In the genomic region with DNA sequence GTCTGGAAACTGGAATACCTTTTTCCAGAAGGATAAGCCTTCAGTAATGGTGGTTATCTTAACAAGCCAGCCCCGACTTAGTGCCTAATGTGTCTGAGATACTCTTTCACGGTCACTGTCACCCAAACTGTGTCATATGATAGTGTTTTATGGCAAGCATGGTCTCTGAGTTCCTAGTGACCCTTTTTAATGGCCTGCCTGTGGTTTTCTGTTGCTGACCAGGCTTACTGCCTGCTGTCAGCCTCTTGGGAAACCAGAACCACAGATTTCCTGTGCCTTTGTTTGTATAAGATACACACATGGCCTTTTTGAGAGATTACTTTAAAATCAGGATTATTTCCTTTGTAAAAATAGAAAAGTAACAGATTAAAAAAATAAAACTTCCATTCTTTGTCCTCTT, we compare ENCODE assay signal across 10 cellular contexts. TPM values are rescaled to one million over a fixed set of nuclear protein-coding genes. Genes with fewer than 3 reads are reported as not detected.
DNase-seq lines count a peak whose midpoint lies in the region; ATAC-seq and TF ChIP-seq lines count a peak whose summit lies in the region.
"Had no signal": no experiment of that assay in that cellular context is flagged by ENCODE, and none has a peak within 500 bp of the region (broad histone marks: within the 10 kb centered on the region; RNA-seq: fewer than 3 reads in every experiment).

No MANE protein-coding gene starts in this region.

- H3K36me3 ChIP-seq in brain microvascular endothelial cell (replicated peaks) = no peaks in the 10 kb centered on the region
- H3K36me3 ChIP-seq: cardiac muscle cell had no signal

- no peaks in the 10 kb centered on the region for H3K9me3 Mint-ChIP-seq in naive thymus-derived CD8-positive, alpha-beta T cell
- H3K9me3 Mint-ChIP-seq in activated CD4-positive, alpha-beta T cell treated with anti-CD3 and anti-CD28 coated beads for 36 hours (ENCODE audit: low read depth) = no peaks in the 10 kb centered on the region
- H3K9me3 Mint-ChIP-seq: T-cell had no signal

- POLR2A ChIA-PET in naive thymus-derived CD8-positive, alpha-beta T cell (lab: Charles Lee) = no interaction called here
- POLR2A ChIA-PET in activated CD4-positive, alpha-beta T cell treated with anti-CD3 and anti-CD28 coated beads for 36 hours (lab: Charles Lee) = no interaction called here

- peak overlapping the region; percentile 16 for H3K27ac ChIP-seq in brain microvascular endothelial cell
- H3K27ac ChIP-seq: cardiac muscle cell had no signal

- DNase-seq in ELR (ENCODE audit: low read depth) (peak; percentile 61), KBM-7 (peak; percentile 84), brain microvascular endothelial cell (peak; percentile 78), epidermal melanocyte (ENCODE audit: insufficient read length, low spot score) (no peak), superior temporal gyrus (ENCODE audit: extremely low spot score) (no peak)
- no peak for DNase-seq in naive thymus-derived CD8-positive, alpha-beta T cell
- no peak for DNase-seq in activated naive CD4-positive, alpha-beta T cell treated with Interleukin-2 at 50 U/mL for 16 hours
- no peak for DNase-seq in activated CD4-positive, alpha-beta T cell treated with anti-CD3 and anti-CD28 coated beads for 36 hours

- no peak for TF ChIP-seq CTCF in brain microvascular endothelial cell (IDR thresholded peaks at IDR 0.05; ENCODE audit: low read depth, low read length, missing control alignments)

- peaks cover 3 to 63% (median 22%) of the 10 kb centered on the region in 3 donors for H3K36me3 Mint-ChIP-seq in naive thymus-derived CD8-positive, alpha-beta T cell
- H3K36me3 Mint-ChIP-seq in activated CD4-positive, alpha-beta T cell treated with anti-CD3 and anti-CD28 coated beads for 36 hours (ENCODE audit: low read depth) = peaks cover 9% of the 10 kb centered on the region

- H3K27me3 Mint-ChIP-seq in naive thymus-derived CD8-positive, alpha-beta T cell = no peaks in the 10 kb centered on the region
- H3K27me3 Mint-ChIP-seq in activated CD4-positive, alpha-beta T cell treated with anti-CD3 and anti-CD28 coated beads for 36 hours = no peaks in the 10 kb centered on the region
- H3K27me3 Mint-ChIP-seq: T-cell had no signal

- intact Hi-C loops in activated CD4-positive, alpha-beta T cell treated with anti-CD3 and anti-CD28 coated beads for 36 hours (cut with DNase I, micrococcal nuclease) = loop anchor here in 1 of 2 experiments (2.0 kb wide), 1 partner anchor 15 kb away; no protein-coding TSS in a partner anchor

- no peak overlapping the region for H3K4me3 ChIP-seq in brain microvascular endothelial cell (ENCODE audit: low read depth, low read length)
- H3K4me3 ChIP-seq: cardiac muscle cell had no signal

- CTCF ChIA-PET in activated CD4-positive, alpha-beta T cell treated with anti-CD3 and anti-CD28 coated beads for 36 hours (lab: Charles Lee) = no interaction called here

- ATAC-seq in naive thymus-derived CD8-positive, alpha-beta T cell = no peak
- no peak for ATAC-seq in activated CD4-positive, alpha-beta T cell treated with anti-CD3 and anti-CD28 coated beads for 36 hours

- H3K4me1 Mint-ChIP-seq in naive thymus-derived CD8-positive, alpha-beta T cell = peaks cover 4 to 23% (median 13%) of the 10 kb centered on the region in 4 donors
- H3K4me1 Mint-ChIP-seq in activated CD4-positive, alpha-beta T cell treated with anti-CD3 and anti-CD28 coated beads for 36 hours = peaks cover 8% of the 10 kb centered on the region

- in situ Hi-C loops in KBM-7 (cut with MboI; ENCODE audit: low pct_unique_long_range_greater_than_20kb, low sequenced_read_pairs) (no loop called here), brain microvascular endothelial cell (cut with HindIII; ENCODE audit: low pct_ligation_motif_present, low sequenced_read_pairs) (no loop called here)

- no peaks in the 10 kb centered on the region for H3K27me3 ChIP-seq in brain microvascular endothelial cell (replicated peaks)
- H3K27me3 ChIP-seq: cardiac muscle cell had no signal

- H3K4me3 Mint-ChIP-seq in naive thymus-derived CD8-positive, alpha-beta T cell = peak overlapping the region in 1 of 10 donors; percentile 15
- no peak overlapping the region for H3K4me3 Mint-ChIP-seq in activated CD4-positive, alpha-beta T cell treated with anti-CD3 and anti-CD28 coated beads for 36 hours
- H3K4me3 Mint-ChIP-seq: T-cell had no signal

- H3K27ac Mint-ChIP-seq in naive thymus-derived CD8-positive, alpha-beta T cell = peak overlapping the region in 6 of 10 donors; percentile 36 to 80 (median 44)
- no peak overlapping the region for H3K27ac Mint-ChIP-seq in activated CD4-positive, alpha-beta T cell treated with anti-CD3 and anti-CD28 coated beads for 36 hours

RNA-seq across cellular contexts. Expression of gene HPS3, which starts 22.4 kb away (rescaled TPM):
- 10 to 100 TPM; 33.1 to 33.2 TPM for total RNA-seq in naive thymus-derived CD8-positive, alpha-beta T cell
- polyA plus RNA-seq in naive thymus-derived CD8-positive, alpha-beta T cell = 10 to 100 TPM; 31.5 to 41.0 (median 34.8) TPM
- 10 to 100 TPM; 18.0 to 20.2 TPM for total RNA-seq in activated CD4-positive, alpha-beta T cell treated with anti-CD3 and anti-CD28 coated beads for 36 hours

Comparison
In these comparisons a context has a peak if more than half of its experiments do, and no peak if none do; other contexts are left out.
1. DNase-seq: peak in ELR (single experiment), KBM-7 (single experiment) and brain microvascular endothelial cell (single experiment); none in naive thymus-derived CD8-positive, alpha-beta T cell (0 of 10), activated naive CD4-positive, alpha-beta T cell treated with Interleukin-2 at 50 U/mL for 16 hours (single experiment), activated CD4-positive, alpha-beta T cell treated with anti-CD3 and anti-CD28 coated beads for 36 hours (single experiment), epidermal melanocyte (single experiment) and superior temporal gyrus (single experiment).